15 cellular contexts compared by ENCODE assay signal in genomic region chr12:30725739-30726138, GRCh38. TPM values are rescaled to one million over a fixed set of nuclear protein-coding genes. Genes with fewer than 3 reads are reported as not detected.
DNase-seq lines count a peak whose midpoint lies in the region; ATAC-seq and TF ChIP-seq lines count a peak whose summit lies in the region.
"Had no signal": no experiment of that assay in that cellular context is flagged by ENCODE, and none has a peak within 500 bp of the region (broad histone marks: within the 10 kb centered on the region; RNA-seq: fewer than 3 reads in every experiment).

No MANE protein-coding gene starts in this region.

- peaks cover 52% of the 10 kb centered on the region for H3K36me3 ChIP-seq in ACC112 (ENCODE audit: insufficient read depth, low read length)

- no peaks in the 10 kb centered on the region for H3K27me3 ChIP-seq in ACC112 (ENCODE audit: insufficient read depth, low read length)

- H3K4me3 ChIP-seq in ACC112 (ENCODE audit: low read depth, low read length) (peak overlapping the region; percentile 18; the same call in 1 of the 2 replicates), astrocyte of the spinal cord (ENCODE audit: low read depth, low read length) (no peak overlapping the region)
- H3K4me3 ChIP-seq: lower lobe of right lung, psoas muscle had no signal

- peaks cover 13% of the 10 kb centered on the region for H3K36me3 Mint-ChIP-seq in T-helper 17 cell (ENCODE audit: low read depth)
- H3K36me3 Mint-ChIP-seq in activated T-helper 17 cell treated with anti-CD3 and anti-CD28 coated beads, Interleukin-2, amount 50 U/mL, for 72 hours (ENCODE audit: low read depth): peaks cover 82% of the 10 kb centered on the region

- H3K4me1 ChIP-seq in ACC112 (ENCODE audit: control insufficient read depth, insufficient read depth, low read length, unreplicated experiment): peaks cover 25% of the 10 kb centered on the region
- H3K4me1 ChIP-seq: lower lobe of right lung, psoas muscle had no signal

- H3K27me3 Mint-ChIP-seq in T-helper 17 cell: no peaks in the 10 kb centered on the region
- no peaks in the 10 kb centered on the region for H3K27me3 Mint-ChIP-seq in activated T-helper 17 cell treated with anti-CD3 and anti-CD28 coated beads, Interleukin-2, amount 50 U/mL, for 72 hours
- H3K27me3 Mint-ChIP-seq in stimulated activated naive CD8-positive, alpha-beta T cell treated with anti-CD3 and anti-CD28 coated beads, Interleukin-15, amount 100 ng/mL, for 72 hours: no peaks in the 10 kb centered on the region
- H3K27me3 Mint-ChIP-seq: activated CD4-positive, alpha-beta memory T cell treated with anti-CD3 and anti-CD28 coated beads for 36 hours; activated naive CD8-positive, alpha-beta T cell treated with anti-CD3 and anti-CD28 coated beads, Interleukin-2, amount 10 ng/mL, durations not matched to agents 7 days and 5 days; T-cell had no signal

- H3K4me3 Mint-ChIP-seq in T-helper 17 cell: no peak overlapping the region
- H3K4me3 Mint-ChIP-seq in activated T-helper 17 cell treated with anti-CD3 and anti-CD28 coated beads, Interleukin-2, amount 50 U/mL, for 72 hours: no peak overlapping the region
- no peak overlapping the region for H3K4me3 Mint-ChIP-seq in stimulated activated naive CD8-positive, alpha-beta T cell treated with anti-CD3 and anti-CD28 coated beads, Interleukin-15, amount 100 ng/mL, for 72 hours
- H3K4me3 Mint-ChIP-seq: activated CD4-positive, alpha-beta memory T cell treated with anti-CD3 and anti-CD28 coated beads for 36 hours; activated naive CD8-positive, alpha-beta T cell treated with anti-CD3 and anti-CD28 coated beads, Interleukin-2, amount 10 ng/mL, durations not matched to agents 7 days and 5 days; T-cell had no signal

- H3K27ac Mint-ChIP-seq in T-helper 17 cell: no peak overlapping the region
- H3K27ac Mint-ChIP-seq in activated T-helper 17 cell treated with anti-CD3 and anti-CD28 coated beads, Interleukin-2, amount 50 U/mL, for 72 hours: no peak overlapping the region
- no peak overlapping the region for H3K27ac Mint-ChIP-seq in stimulated activated naive CD8-positive, alpha-beta T cell treated with anti-CD3 and anti-CD28 coated beads, Interleukin-15, amount 100 ng/mL, for 72 hours
- H3K27ac Mint-ChIP-seq: activated CD4-positive, alpha-beta memory T cell treated with anti-CD3 and anti-CD28 coated beads for 36 hours; activated naive CD8-positive, alpha-beta T cell treated with anti-CD3 and anti-CD28 coated beads, Interleukin-2, amount 10 ng/mL, durations not matched to agents 7 days and 5 days; T-cell had no signal

- peak; percentile 58 for DNase-seq in HS-5 (ENCODE audit: low read depth)
- peak; percentile 84 for DNase-seq in astrocyte of the spinal cord (ENCODE audit: low read depth, low spot score)
- peak; percentile 78 for DNase-seq in iris pigment epithelial cell (ENCODE audit: low read depth)
- DNase-seq in T-helper 17 cell: no peak
- no peak for DNase-seq in NCI-H1930 (lab: John Stamatoyannopoulos, UW)
- no peak for DNase-seq in stimulated activated naive CD8-positive, alpha-beta T cell treated with anti-CD3 and anti-CD28 coated beads, Interleukin-15, amount 100 ng/mL, for 72 hours
- DNase-seq: activated CD4-positive, alpha-beta memory T cell treated with anti-CD3 and anti-CD28 coated beads for 36 hours; activated naive CD8-positive, alpha-beta T cell treated with anti-CD3 and anti-CD28 coated beads, Interleukin-2, amount 10 ng/mL, durations not matched to agents 7 days and 5 days; lower lobe of right lung; NCI-H524 treated with DMSO at 0.1 percent for 48 hours; psoas muscle; T-cell had no signal

- ATAC-seq in T-helper 17 cell: no peak
- ATAC-seq in activated T-helper 17 cell treated with anti-CD3 and anti-CD28 coated beads, Interleukin-2, amount 50 U/mL, for 72 hours (replicated peaks): no peak
- ATAC-seq in stimulated activated naive CD8-positive, alpha-beta T cell treated with anti-CD3 and anti-CD28 coated beads, Interleukin-15, amount 100 ng/mL, for 72 hours: no peak
- ATAC-seq: lower lobe of right lung, psoas muscle, T-cell had no signal

- H3K4me1 Mint-ChIP-seq in T-helper 17 cell: peaks cover 14% of the 10 kb centered on the region
- H3K4me1 Mint-ChIP-seq in activated T-helper 17 cell treated with anti-CD3 and anti-CD28 coated beads, Interleukin-2, amount 50 U/mL, for 72 hours: no peaks in the 10 kb centered on the region
- H3K4me1 Mint-ChIP-seq in stimulated activated naive CD8-positive, alpha-beta T cell treated with anti-CD3 and anti-CD28 coated beads, Interleukin-15, amount 100 ng/mL, for 72 hours: no peaks in the 10 kb centered on the region
- H3K4me1 Mint-ChIP-seq: activated naive CD8-positive, alpha-beta T cell treated with anti-CD3 and anti-CD28 coated beads, Interleukin-2, amount 10 ng/mL, durations not matched to agents 7 days and 5 days had no signal

- H3K9me3 Mint-ChIP-seq in activated T-helper 17 cell treated with anti-CD3 and anti-CD28 coated beads, Interleukin-2, amount 50 U/mL, for 72 hours: no peaks in the 10 kb centered on the region
- H3K9me3 Mint-ChIP-seq in stimulated activated naive CD8-positive, alpha-beta T cell treated with anti-CD3 and anti-CD28 coated beads, Interleukin-15, amount 100 ng/mL, for 72 hours: no peaks in the 10 kb centered on the region
- H3K9me3 Mint-ChIP-seq: activated CD4-positive, alpha-beta memory T cell treated with anti-CD3 and anti-CD28 coated beads for 36 hours; activated naive CD8-positive, alpha-beta T cell treated with anti-CD3 and anti-CD28 coated beads, Interleukin-2, amount 10 ng/mL, durations not matched to agents 7 days and 5 days; T-cell had no signal

- H3K79me2 ChIP-seq in ACC112 (ENCODE audit: control insufficient read depth, insufficient read depth, low read length, unreplicated experiment): peaks cover 39% of the 10 kb centered on the region

- H3K27ac ChIP-seq in ACC112 (ENCODE audit: low read depth, low read length): peak overlapping the region; percentile 59
- H3K27ac ChIP-seq: C4-2B, lower lobe of right lung, psoas muscle had no signal

- TF ChIP-seq CTCF in astrocyte of the spinal cord (IDR thresholded peaks at IDR 0.05; ENCODE audit: low read depth, low read length): no peak

- in situ Hi-C loops in astrocyte of the spinal cord (cut with HindIII; ENCODE audit: low sequenced_read_pairs): no loop called here

- no peaks in the 10 kb centered on the region for H3K9me3 ChIP-seq in T-helper 17 cell (ENCODE audit: control insufficient read depth, low read length, poor library complexity, severe bottlenecking)
- H3K9me3 ChIP-seq: lower lobe of right lung, psoas muscle had no signal

- no peak overlapping the region for H2AFZ ChIP-seq in ACC112 (ENCODE audit: low read length, unreplicated experiment)

RNA-seq across cellular contexts. Expression of gene CAPRIN2, which starts 29.0 kb away (rescaled TPM):
- total RNA-seq in T-helper 17 cell: 10 to 100 TPM; 19.1 to 28.5 TPM
- 10 to 100 TPM; 11.3 to 12.1 TPM for total RNA-seq in activated T-helper 17 cell treated with anti-CD3 and anti-CD28 coated beads, Interleukin-2, amount 50 U/mL, for 72 hours

RNA-seq across cellular contexts. Expression of gene IPO8, which starts 30.1 kb away (rescaled TPM):
- 10 to 100 TPM; 27.4 to 28.0 TPM for total RNA-seq in T-helper 17 cell
- total RNA-seq in activated T-helper 17 cell treated with anti-CD3 and anti-CD28 coated beads, Interleukin-2, amount 50 U/mL, for 72 hours: 10 to 100 TPM; 33.7 to 48.8 TPM

Comparison
In these comparisons a context has a peak if more than half of its experiments do, and no peak if none do; other contexts are left out.
1. DNase-seq: peak in HS-5 (single experiment), astrocyte of the spinal cord (single experiment) and iris pigment epithelial cell (single experiment); none in T-helper 17 cell (0 of 3), NCI-H1930 (0 of 2) and stimulated activated naive CD8-positive, alpha-beta T cell treated with anti-CD3 and anti-CD28 coated beads, Interleukin-15, amount 100 ng/mL, for 72 hours (0 of 2).